Comparison of ENCODE assay signal across 1 cellular context in genomic region chr10:80535671-80536360, GRCh38.
TF ChIP-seq lines count a peak whose summit lies in the region.

No MANE protein-coding gene starts in this region.

TF ChIP-seq in GM12878, 131 proteins besides CTCF, POLR2A, EP300 and RAD21 (continued from another document):
- TF ChIP-seq ATF2 (IDR thresholded peaks at IDR 0.05; ENCODE audit: low read length) = no peak
- no peak for TF ChIP-seq USF1 (IDR thresholded peaks at IDR 0.05; ENCODE audit: borderline replicate concordance, extremely low read length, insufficient read depth, low read depth, low read length)
